In the genomic region with DNA sequence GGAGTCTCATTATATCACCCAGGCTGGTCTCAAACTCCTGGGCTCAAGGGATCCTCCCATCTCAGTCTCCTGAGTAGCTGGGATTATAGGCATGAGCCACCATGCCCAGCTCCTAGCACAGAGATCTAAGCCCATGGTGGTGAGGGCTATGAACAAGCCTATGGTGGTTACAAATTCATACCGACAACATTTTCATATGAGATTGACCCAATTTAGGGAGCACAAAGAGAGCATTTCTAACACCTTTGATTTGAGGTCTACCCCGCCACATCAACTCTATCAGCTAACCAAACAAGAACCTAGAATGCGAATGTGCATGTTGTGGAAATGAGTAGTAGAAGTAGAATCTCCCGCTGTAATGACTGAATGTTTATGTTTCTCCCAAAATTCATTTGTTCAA, we compare ENCODE assay signal across 14 cellular contexts. TPM values are rescaled to one million over a fixed set of nuclear protein-coding genes. Genes with fewer than 3 reads are reported as not detected.
"Had no signal": no experiment of that assay in that cellular context is flagged by ENCODE, and none has a peak within 500 bp of the region (broad histone marks: within the 10 kb centered on the region; RNA-seq: fewer than 3 reads in every experiment).

No MANE protein-coding gene starts in this region.

- ATAC-seq: heart left ventricle, left lung had no signal

- DNase-seq: activated effector memory CD4-positive, alpha-beta T cell treated with Interleukin-2 at 50 U/mL for 16 hours; aorta; foreskin melanocyte; heart left ventricle; islet precursor cell; left lung; ovary; stimulated activated CD4-positive, alpha-beta T cell treated with anti-CD3 and anti-CD28 coated beads, Interleukin-4, amount 100 ng/mL, for 24 hours; thyroid gland had no signal

- H3K4me1 Mint-ChIP-seq: neural progenitor cell had no signal

- H3K4me3 Mint-ChIP-seq: neural progenitor cell had no signal

- H3K27ac Mint-ChIP-seq: neural progenitor cell had no signal

- H3K36me3 Mint-ChIP-seq: neural progenitor cell had no signal

- FAIRE-seq: colon, endothelial cell of umbilical vein had no signal

RNA-seq across cellular contexts. Expression of gene PRF1, which starts 14.2 kb away (rescaled TPM):
- total RNA-seq: endothelial cell of umbilical vein, renal cortical epithelial cell had no signal

RNA-seq across cellular contexts. Expression of gene ADAMTS14, which starts 55.5 kb away (rescaled TPM):
- total RNA-seq: endothelial cell of umbilical vein, thyroid gland, vagina had no signal
